ENCODE assay signal across 14 cellular contexts in genomic region chr2:169225233-169225750, GRCh38.
DNase-seq lines count a peak whose midpoint lies in the region; ATAC-seq, FAIRE-seq and TF ChIP-seq lines count a peak whose summit lies in the region.
"Had no signal": no experiment of that assay in that cellular context is flagged by ENCODE, and none has a peak within 500 bp of the region (broad histone marks: within the 10 kb centered on the region; RNA-seq: fewer than 3 reads in every experiment).

No MANE protein-coding gene starts in this region.

- in situ Hi-C loops in SK-MEL-5 (cut with HindIII; ENCODE audit: low pct_unique_long_range_greater_than_20kb, low sequenced_read_pairs), result no loop called here

- no peak overlapping the region for H3K4me3 ChIP-seq in Loucy (ENCODE audit: low read length, poor library complexity, severe bottlenecking)
- H3K4me3 ChIP-seq: A549, GM12878, HAP-1 had no signal

- H3K27me3 ChIP-seq in Loucy (ENCODE audit: insufficient read depth, low read length, poor library complexity, severe bottlenecking), result no peaks in the 10 kb centered on the region

- peak; percentile 24 for TF ChIP-seq CTCF in Loucy (conservative IDR thresholded peaks at IDR 0.05; ENCODE audit: low read length)

- ATAC-seq in GM18498 (IDR thresholded peaks at IDR 0.05; ENCODE audit: unreplicated experiment), result no peak
- ATAC-seq: A549, GM12878 had no signal

- no peaks in the 10 kb centered on the region for H3K79me2 ChIP-seq in Loucy (ENCODE audit: insufficient read depth, low read length)

- H3K4me2 ChIP-seq in Loucy (ENCODE audit: low read depth, low read length, poor library complexity, severe bottlenecking), result no peak overlapping the region
- H3K4me2 ChIP-seq: A549 had no signal

- no peak overlapping the region for H3K9ac ChIP-seq in Loucy (ENCODE audit: low read depth, low read length, poor library complexity, severe bottlenecking)

- no peaks in the 10 kb centered on the region for H3K9me3 ChIP-seq in Loucy (ENCODE audit: insufficient read depth, low read depth, low read length)
- H3K9me3 ChIP-seq: A549, HAP-1 had no signal

- no peaks in the 10 kb centered on the region for H3K36me3 ChIP-seq in Loucy (ENCODE audit: insufficient read depth, low read length)
- H3K36me3 ChIP-seq: HAP-1 had no signal

- peaks cover 6% of the 10 kb centered on the region for H3K4me1 ChIP-seq in Loucy (ENCODE audit: insufficient read depth, low read length, poor library complexity, severe bottlenecking)
- H3K4me1 ChIP-seq: A549, HAP-1 had no signal

- DNase-seq in SK-MEL-5 (ENCODE audit: low read depth, low spot score) (peak; percentile 54), kidney tubule cell (ENCODE audit: low spot score) (peak; percentile 13), GM12892 (ENCODE audit: insufficient read length) (no peak), NCI-H1048 (lab: John Stamatoyannopoulos, UW) (no peak)
- DNase-seq: CD8-positive, alpha-beta memory T cell; DMS79; IMR-90 had no signal

- H2AFZ ChIP-seq in Loucy (ENCODE audit: low read length), result no peak overlapping the region; the same call in 1 of the 2 replicates

- H4K20me1 ChIP-seq in Loucy (ENCODE audit: insufficient read depth, low read length, poor library complexity, severe bottlenecking), result no peaks in the 10 kb centered on the region

- FAIRE-seq in GM12892 (lab: Jason Lieb, UNC), result no peak
- FAIRE-seq: A549, GM12878, GM19239, H1 had no signal

- H3F3A ChIP-seq in Loucy (ENCODE audit: low read depth), result no peaks in the 10 kb centered on the region

- H3K9me2 ChIP-seq in Loucy (replicated peaks; ENCODE audit: low read depth, low read length), result no peaks in the 10 kb centered on the region

- no peak for TF ChIP-seq POLR2A in GM12892 (IDR thresholded peaks at IDR 0.05; ENCODE audit: low read depth, low read length)

Comparison
In these comparisons a context has a peak if more than half of its experiments do, and no peak if none do; other contexts are left out.
1. DNase-seq: peak in SK-MEL-5 (single experiment) and kidney tubule cell (single experiment); none in GM12892 (single experiment) and NCI-H1048 (single experiment).